ENCODE assay signal across 34 cellular contexts in genomic region chr6:62129127-62129526, GRCh38.
"Had no signal": no experiment of that assay in that cellular context is flagged by ENCODE, and none has a peak within 500 bp of the region (broad histone marks: within the 10 kb centered on the region; RNA-seq: fewer than 3 reads in every experiment).

No MANE protein-coding gene starts in this region.

- H3K4me3 ChIP-seq: MG63 had no signal

- H3K27me3 ChIP-seq: MG63 had no signal

- H3K9me3 ChIP-seq: MG63 had no signal

- H3K36me3 ChIP-seq: MG63 had no signal

- DNase-seq: Karpas-422, Kasumi-1, MG63, MM.1S, MV-4-11, NCI-H1048, NCI-H1092, NCI-H1092 treated with DMSO at 0.1 percent for 48 hours, NCI-H1105, NCI-H1105 treated with DMSO at 0.1 percent for 48 hours, NCI-H1417, NCI-H1417 treated with DMSO at 0.1 percent for 48 hours, NCI-H1436, NCI-H1436 treated with DMSO at 0.1 percent for 48 hours, NCI-H146, NCI-H1694, NCI-H1694 treated with DMSO at 0.1 percent for 48 hours, NCI-H187, NCI-H187 treated with DMSO at 0.1 percent for 48 hours, NCI-H1930, NCI-H2029, NCI-H2029 treated with DMSO at 0.1 percent for 48 hours, NCI-H2081, NCI-H2081 treated with DMSO at 0.1 percent for 48 hours, NCI-H2107, NCI-H2171, NCI-H2171 treated with DMSO at 0.1 percent for 48 hours, NCI-H2227 treated with DMSO at 0.1 percent for 48 hours, NCI-H226, NCI-H345, NCI-H446, NCI-H446 treated with DMSO at 0.1 percent for 48 hours, NCI-H510A, NCI-H510A treated with DMSO at 0.1 percent for 48 hours had no signal
